In the genomic region with DNA sequence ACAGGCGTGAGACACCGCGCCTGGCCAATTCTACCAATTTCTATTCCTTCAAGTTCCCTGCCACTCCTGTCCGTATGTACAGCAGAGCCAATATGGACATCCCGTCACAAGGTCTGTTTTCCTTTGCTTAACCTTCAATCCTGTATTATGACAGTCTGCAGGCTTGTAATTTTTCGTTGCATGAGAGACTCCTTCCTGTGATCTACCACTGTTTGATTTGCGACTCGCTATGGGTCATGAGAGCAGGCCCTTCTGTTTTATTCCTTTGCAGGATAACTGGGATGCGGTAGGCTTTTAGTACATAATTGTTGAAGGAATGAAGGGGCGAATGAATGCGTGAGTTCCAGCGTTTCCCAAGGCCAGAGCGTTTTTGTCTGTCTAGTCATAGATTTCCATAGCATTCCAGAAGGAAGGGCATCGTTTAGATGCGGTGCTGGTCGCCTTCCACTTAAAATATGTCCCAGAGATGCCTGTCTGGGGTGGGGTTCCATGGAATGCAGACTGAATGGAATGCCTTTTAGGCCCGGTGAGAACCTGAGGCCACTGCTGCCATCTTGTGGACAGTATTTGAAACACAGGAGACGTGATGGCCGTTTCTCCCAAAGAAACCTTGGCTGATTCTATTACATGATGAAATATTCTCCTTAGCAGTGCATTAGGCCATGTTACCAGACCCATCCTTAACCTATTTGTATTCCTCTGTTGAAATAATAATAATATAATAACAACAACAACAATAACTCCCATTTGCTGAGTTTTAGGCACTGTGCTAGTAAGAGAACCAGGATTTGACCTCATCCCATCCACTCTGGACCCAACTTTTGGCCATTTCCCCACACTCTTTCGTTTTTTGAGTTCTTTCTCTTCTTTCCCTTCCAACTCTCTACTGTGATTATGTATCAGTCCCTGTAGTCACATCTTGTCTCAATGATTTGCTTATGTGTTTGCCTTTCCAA, we compare ENCODE assay signal across 8 cellular contexts.
DNase-seq lines count a peak whose midpoint lies in the region; ATAC-seq and TF ChIP-seq lines count a peak whose summit lies in the region.

No MANE protein-coding gene starts in this region.

- H3K27ac ChIP-seq in HUES48 (ENCODE audit: low read depth, low read length) (peak overlapping the region; percentile 88), adrenal gland (peak overlapping the region in 1 of 5 donors; percentile 40)

- in situ Hi-C loops in SK-MEL-5 (cut with HindIII; ENCODE audit: low pct_unique_long_range_greater_than_20kb, low sequenced_read_pairs), result no loop called here

- H3K4me3 ChIP-seq in HUES48 (ENCODE audit: low read depth, low read length) (no peak overlapping the region), adrenal gland (no peak overlapping the region), retinal pigment epithelial cell (ENCODE audit: low read length) (no peak overlapping the region)

- intact Hi-C loops in adrenal gland (cut with DNase I), result loop anchor here (5.0 to 10.0 kb wide), 3 partner anchors 172 to 204 kb away; no protein-coding TSS in a partner anchor
- intact Hi-C loops in left ventricle myocardium superior (cut with micrococcal nuclease), result no loop called here

- no peaks in the 10 kb centered on the region for H3K27me3 ChIP-seq in HUES48 (ENCODE audit: control insufficient read depth, insufficient read depth, low read length)
- H3K27me3 ChIP-seq in adrenal gland, result no peaks in the 10 kb centered on the region

- peaks cover 5% of the 10 kb centered on the region for H3K4me1 ChIP-seq in HUES48 (ENCODE audit: control insufficient read depth, insufficient read depth, low read length)
- no peaks in the 10 kb centered on the region for H3K4me1 ChIP-seq in adrenal gland (replicated peaks in 1 of 2)

- peak; percentile 2 for DNase-seq in DMS153 (lab: John Stamatoyannopoulos, UW)
- peak; percentile 75 for DNase-seq in SK-MEL-5 (ENCODE audit: low read depth, low spot score)
- peak; percentile 66 to 90 (median 72) for DNase-seq in adrenal gland
- peak; percentile 50 for DNase-seq in left ventricle myocardium superior
- DNase-seq in retinal pigment epithelial cell (ENCODE audit: low read depth), result peak; percentile 91
- no peak for DNase-seq in cortex of kidney (lab: John Stamatoyannopoulos, UW)

- H3K9me3 ChIP-seq in HUES48 (ENCODE audit: control insufficient read depth, insufficient read depth, low read length) (no peaks in the 10 kb centered on the region), adrenal gland (replicated peaks in 1 of 3) (no peaks in the 10 kb centered on the region)

- ATAC-seq in left ventricle myocardium superior (peak; percentile 80), HG03565 (IDR thresholded peaks at IDR 0.05; ENCODE audit: unreplicated experiment) (no peak)

- H3K36me3 ChIP-seq in HUES48 (ENCODE audit: control insufficient read depth, insufficient read depth, low read length) (no peaks in the 10 kb centered on the region), adrenal gland (replicated peaks in 1 of 2) (no peaks in the 10 kb centered on the region)

- TF ChIP-seq POLR2A in adrenal gland (IDR thresholded peaks at IDR 0.05), result no peak

- TF ChIP-seq CTCF in adrenal gland (IDR thresholded peaks at IDR 0.05), result peak; percentile 75 to 88 (median 84)
- peak; percentile 76 for TF ChIP-seq CTCF in retinal pigment epithelial cell (conservative IDR thresholded peaks at IDR 0.05; ENCODE audit: low read depth, low read length)

- WGBS in adrenal gland, 4 donors, result 45 to 52% (median 49%) methylated on average over 20 of the region's 20 CpGs

- peak overlapping the region; percentile 35; the same call in 1 of the 2 replicates for H3K9ac ChIP-seq in HUES48 (ENCODE audit: low read depth, low read length)
